In the genomic region with DNA sequence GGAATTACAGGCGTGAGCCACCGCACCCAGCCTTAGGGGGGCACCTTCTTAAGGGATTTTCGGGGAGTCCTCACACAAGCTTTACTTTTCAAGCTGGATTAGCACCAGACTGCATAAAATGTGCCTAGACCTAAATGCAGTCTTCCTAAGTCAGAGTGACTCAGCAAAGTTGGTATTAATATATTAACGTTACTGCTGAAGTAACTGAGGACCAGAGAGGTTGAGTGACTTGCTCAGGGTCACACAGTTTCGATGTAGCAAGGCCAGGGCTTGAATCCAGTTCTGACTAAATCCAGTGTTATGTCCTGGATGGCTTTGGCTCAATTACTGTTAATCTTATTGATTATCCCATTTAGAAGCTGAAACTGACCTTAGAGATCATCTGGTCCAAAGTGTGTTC, we compare ENCODE assay signal across 14 cellular contexts. TPM values are rescaled to one million over a fixed set of nuclear protein-coding genes. Genes with fewer than 3 reads are reported as not detected.
"Had no signal": no experiment of that assay in that cellular context is flagged by ENCODE, and none has a peak within 500 bp of the region (broad histone marks: within the 10 kb centered on the region; RNA-seq: fewer than 3 reads in every experiment).

No MANE protein-coding gene starts in this region.

- H3K27me3 ChIP-seq: dorsolateral prefrontal cortex, esophagus squamous epithelium, transverse colon had no signal

- H3K27ac ChIP-seq: dorsolateral prefrontal cortex, parathyroid adenoma, SK-N-MC, transverse colon had no signal

- DNase-seq: activated CD4-positive, alpha-beta T cell treated with anti-CD3 and anti-CD28 coated beads, Interleukin-2, amount 10 ng/mL, durations not matched to agents 24 days and 14 days; activated gamma-delta T cell treated with Interleukin-2 at 50 U/mL for 16 hours; activated T-cell treated with anti-CD3 and anti-CD28 coated beads, Interleukin-2, amount 50 U/mL, for 48 hours; dorsolateral prefrontal cortex; esophagus squamous epithelium; foreskin melanocyte; head of caudate nucleus; stimulated activated CD4-positive, alpha-beta T cell treated with anti-CD3 and anti-CD28 coated beads, Interleukin-4, amount 100 ng/mL, for 4 hours; transverse colon had no signal

- H3K79me2 ChIP-seq: parathyroid adenoma had no signal

- H3K9me3 ChIP-seq: esophagus squamous epithelium, transverse colon had no signal

- H2AFZ ChIP-seq: parathyroid adenoma had no signal

- FAIRE-seq: keratinocyte had no signal

- H3K9ac ChIP-seq: parathyroid adenoma had no signal

- H3K4me1 ChIP-seq: parathyroid adenoma had no signal

- H3K4me3 ChIP-seq: dorsolateral prefrontal cortex, esophagus squamous epithelium, SK-N-MC, skin epidermis, transverse colon had no signal

RNA-seq across cellular contexts. Expression of a gene that starts 38.1 kb away (rescaled TPM):
- total RNA-seq: neural crest cell had no signal
